In the genomic region with DNA sequence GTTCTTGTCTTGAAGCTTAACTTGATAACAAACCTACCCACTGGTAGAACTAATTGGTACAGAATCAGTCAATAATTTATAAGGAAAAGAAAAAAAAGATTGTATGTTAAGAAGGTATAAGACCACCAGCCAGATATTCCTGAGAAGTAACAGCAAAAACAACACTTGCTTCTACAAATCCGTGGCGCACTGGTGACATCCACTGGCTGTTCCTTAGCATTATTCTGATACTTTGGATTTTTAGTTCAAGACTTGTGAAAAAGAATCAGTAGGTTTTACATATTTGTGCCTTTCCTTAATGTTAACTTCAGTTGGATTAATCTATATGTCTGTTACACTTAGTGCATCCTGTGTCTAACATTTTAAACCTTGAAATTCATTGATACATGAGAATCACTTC, we compare ENCODE assay signal across 8 cellular contexts.
DNase-seq lines count a peak whose midpoint lies in the region; ATAC-seq and TF ChIP-seq lines count a peak whose summit lies in the region.

No MANE protein-coding gene starts in this region.

- H3K9me3 ChIP-seq in MG63 (no peaks in the 10 kb centered on the region), colonic mucosa (no peaks in the 10 kb centered on the region)

- no peak overlapping the region for H3K9ac ChIP-seq in colonic mucosa (ENCODE audit: low read depth in 2 of 2, low read length in 2 of 2)

- in situ Hi-C loops in astrocyte of the cerebellum (cut with HindIII; ENCODE audit: low sequenced_read_pairs) = loop anchor here (25.0 kb wide), 1 partner anchor 1317 kb away; no protein-coding TSS in a partner anchor

- H3K27me3 ChIP-seq in MG63 = no peaks in the 10 kb centered on the region
- H3K27me3 ChIP-seq in colonic mucosa = no peaks in the 10 kb centered on the region

- H3K27ac ChIP-seq in colonic mucosa = no peak overlapping the region

- H3K4me3 ChIP-seq in MG63 (no peak overlapping the region), astrocyte of the cerebellum (ENCODE audit: low read depth, low read length) (no peak overlapping the region), colonic mucosa (no peak overlapping the region)

- no peak for ATAC-seq in GM18858 (IDR thresholded peaks at IDR 0.05; ENCODE audit: unreplicated experiment)

- DNase-seq in COLO668 (lab: John Stamatoyannopoulos, UW; ENCODE audit: unreplicated experiment) (peak; percentile 27), MG63 (peak; percentile 10), astrocyte of the cerebellum (ENCODE audit: low read depth) (peak; percentile 47), lung microvascular endothelial cell (ENCODE audit: low read depth in 2 of 2) (peak; percentile 32 to 50), colonic mucosa (no peak), activated T-cell treated with anti-CD3 and anti-CD28 coated beads for 4 hours (no peak)
- no peak for DNase-seq in activated CD4-positive, alpha-beta T cell treated with anti-CD3 and anti-CD28 coated beads, Interleukin-2, amount 50 U/mL, for 1 hour

- no peaks in the 10 kb centered on the region for H3K36me3 ChIP-seq in MG63
- H3K36me3 ChIP-seq in colonic mucosa = no peaks in the 10 kb centered on the region

- TF ChIP-seq CTCF in astrocyte of the cerebellum (IDR thresholded peaks at IDR 0.05; ENCODE audit: low read depth, low read length, missing control alignments) (peak; percentile 62), colonic mucosa (IDR thresholded peaks at IDR 0.05) (no peak)

- intact Hi-C loops in colonic mucosa (cut with DNase I) = no loop called here

- no peaks in the 10 kb centered on the region for H3K4me1 ChIP-seq in colonic mucosa

Comparison
In these comparisons a context has a peak if more than half of its experiments do, and no peak if none do; other contexts are left out.
1. DNase-seq: peak in COLO668 (single experiment), MG63 (single experiment), astrocyte of the cerebellum (single experiment) and lung microvascular endothelial cell (2 of 2); none in activated CD4-positive, alpha-beta T cell treated with anti-CD3 and anti-CD28 coated beads, Interleukin-2, amount 50 U/mL, for 1 hour (single experiment), colonic mucosa (single experiment) and activated T-cell treated with anti-CD3 and anti-CD28 coated beads for 4 hours (single experiment).